19 cellular contexts compared by ENCODE assay signal in the genomic region with DNA sequence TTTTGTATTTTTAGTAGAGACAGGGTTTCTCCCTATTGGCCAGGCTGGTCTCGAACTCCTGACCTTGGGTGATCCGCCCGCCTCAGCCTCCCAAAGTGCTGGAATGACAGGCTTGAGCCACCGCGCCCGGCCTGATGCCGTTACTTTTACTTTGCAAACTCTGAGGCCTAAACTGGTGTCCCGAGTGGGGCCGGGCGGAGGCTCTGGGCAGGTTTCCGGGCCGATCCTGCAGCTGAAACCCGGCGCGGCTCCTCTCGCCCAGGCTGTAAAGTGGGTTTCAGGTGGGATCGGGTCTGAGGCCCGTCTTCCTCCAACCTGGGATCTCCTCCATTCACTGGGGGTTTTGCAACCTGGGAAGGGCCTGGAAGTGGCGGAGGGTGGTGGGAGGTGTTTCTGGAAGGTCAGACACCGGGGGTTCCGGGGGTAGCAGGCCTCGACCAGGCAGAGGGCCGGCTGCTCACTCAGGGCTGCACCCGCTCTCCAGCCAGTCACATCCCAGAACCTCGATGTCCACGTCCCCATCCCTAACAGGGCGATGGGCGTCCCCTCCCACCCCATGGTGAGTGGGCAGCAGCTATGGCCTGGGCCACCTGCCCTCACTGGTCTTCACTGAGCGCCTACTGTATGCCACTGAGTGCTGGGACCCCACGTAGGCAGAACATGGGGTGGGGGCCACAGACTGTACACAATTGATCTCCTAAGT. TPM values are rescaled to one million over a fixed set of nuclear protein-coding genes. Genes with fewer than 3 reads are reported as not detected.
"Had no signal": no experiment of that assay in that cellular context is flagged by ENCODE, and none has a peak within 500 bp of the region (broad histone marks: within the 10 kb centered on the region; RNA-seq: fewer than 3 reads in every experiment).

No MANE protein-coding gene starts in this region.

- H3K9me3 ChIP-seq: ascending aorta, esophagus squamous epithelium, sigmoid colon, transverse colon had no signal

- FAIRE-seq: colon, islet of Langerhans had no signal

- H3K27me3 ChIP-seq: ascending aorta, esophagus squamous epithelium, sigmoid colon, transverse colon had no signal

- H3K4me3 Mint-ChIP-seq: activated CD4-positive, alpha-beta memory T cell treated with anti-CD3 and anti-CD28 coated beads, Interleukin-2, amount 10 ng/mL, durations not matched to agents 7 days and 5 days; activated naive CD8-positive, alpha-beta T cell treated with anti-CD3 and anti-CD28 coated beads, Interleukin-2, amount 50 U/mL, for 24 hours; natural killer cell treated with Interleukin-12 subunit alpha and Interleukin-12 subunit beta and Interleukin-15 and Interleukin-18, amount 100 ng/mL, for 72 hours had no signal

- ATAC-seq: activated naive CD8-positive, alpha-beta T cell treated with anti-CD3 and anti-CD28 coated beads, Interleukin-2, amount 50 U/mL, for 24 hours; left lobe of liver; natural killer cell treated with Interleukin-12 subunit alpha and Interleukin-12 subunit beta and Interleukin-15 and Interleukin-18, amount 100 ng/mL, for 72 hours had no signal

- H3K4me1 ChIP-seq: ascending aorta, sigmoid colon had no signal

- H3K27me3 Mint-ChIP-seq: activated CD4-positive, alpha-beta memory T cell treated with anti-CD3 and anti-CD28 coated beads, Interleukin-2, amount 10 ng/mL, durations not matched to agents 7 days and 5 days; activated naive CD8-positive, alpha-beta T cell treated with anti-CD3 and anti-CD28 coated beads, Interleukin-2, amount 50 U/mL, for 24 hours; natural killer cell treated with Interleukin-12 subunit alpha and Interleukin-12 subunit beta and Interleukin-15 and Interleukin-18, amount 100 ng/mL, for 72 hours had no signal

- H3K36me3 Mint-ChIP-seq: natural killer cell treated with Interleukin-12 subunit alpha and Interleukin-12 subunit beta and Interleukin-15 and Interleukin-18, amount 100 ng/mL, for 72 hours had no signal

- H3K4me3 ChIP-seq: ascending aorta, esophagus squamous epithelium, sigmoid colon, transverse colon had no signal

- H3K27ac Mint-ChIP-seq: activated naive CD8-positive, alpha-beta T cell treated with anti-CD3 and anti-CD28 coated beads, Interleukin-2, amount 50 U/mL, for 24 hours; natural killer cell treated with Interleukin-12 subunit alpha and Interleukin-12 subunit beta and Interleukin-15 and Interleukin-18, amount 100 ng/mL, for 72 hours had no signal

- H3K27ac ChIP-seq: ascending aorta, esophagus squamous epithelium, sigmoid colon had no signal

- H3K9me3 Mint-ChIP-seq: activated naive CD8-positive, alpha-beta T cell treated with anti-CD3 and anti-CD28 coated beads, Interleukin-2, amount 50 U/mL, for 24 hours; natural killer cell treated with Interleukin-12 subunit alpha and Interleukin-12 subunit beta and Interleukin-15 and Interleukin-18, amount 100 ng/mL, for 72 hours had no signal

- DNase-seq: activated CD4-positive, alpha-beta memory T cell treated with anti-CD3 and anti-CD28 coated beads, Interleukin-2, amount 10 ng/mL, durations not matched to agents 7 days and 5 days; activated CD4-positive, CD25-positive, alpha-beta regulatory T cell treated with anti-CD3 and anti-CD28 coated beads, Interleukin-2, amount 50 U/mL, for 72 hours; activated gamma-delta T cell; activated naive CD8-positive, alpha-beta T cell treated with anti-CD3 and anti-CD28 coated beads, Interleukin-2, amount 50 U/mL, for 24 hours; activated T-cell treated with anti-CD3 and anti-CD28 coated beads, Interleukin-2, amount 50 U/mL, for 48 hours; esophagus squamous epithelium; mammary epithelial cell; sigmoid colon; stimulated activated CD4-positive, alpha-beta T cell treated with anti-CD3 and anti-CD28 coated beads, Interleukin-12 subunit alpha, Interleukin-12 subunit beta, amount 100 ng/mL, for 4 hours; stimulated activated naive CD4-positive, alpha-beta T cell; substantia nigra; T-helper 2 cell had no signal

RNA-seq across cellular contexts. Expression of a gene that starts 37.4 kb away (rescaled TPM):
- total RNA-seq: ascending aorta; esophagus squamous epithelium; left lobe of liver; natural killer cell treated with Interleukin-12 subunit alpha and Interleukin-12 subunit beta and Interleukin-15 and Interleukin-18, amount 100 ng/mL, for 72 hours had no signal

RNA-seq across cellular contexts. Expression of a gene that starts 45.7 kb away (rescaled TPM):
- total RNA-seq: ascending aorta, left lobe of liver, mammary epithelial cell, pulmonary artery endothelial cell, sigmoid colon, transverse colon had no signal
